In genomic region chr9:36036253-36036779, GRCh38 we compare ENCODE assay signal across 8 cellular contexts. TPM values are rescaled to one million over a fixed set of nuclear protein-coding genes. Genes with fewer than 3 reads are reported as not detected.
A peak's percentile ranks its signal among the peaks of the same experiment; 100 is the strongest.
DNase-seq lines count a peak whose midpoint lies in the region; ATAC-seq, FAIRE-seq and TF ChIP-seq lines count a peak whose summit lies in the region.

No MANE protein-coding gene starts in this region.

- peak overlapping the region; percentile 91 for H3K4me2 ChIP-seq in A549

- no peak for TF ChIP-seq POLR2A in A549 (IDR thresholded peaks at IDR 0.05; ENCODE audit: low read length)

- no peaks in the 10 kb centered on the region for H3K27me3 ChIP-seq in HUES48 (ENCODE audit: control insufficient read depth, insufficient read depth, low read length)
- peaks cover 0 to 4% of the 10 kb centered on the region in 2 donors for H3K27me3 ChIP-seq in mucosa of rectum (ENCODE audit: control insufficient read depth in 2 of 2, insufficient read depth in 2 of 2, low read length in 2 of 2)

- 63% methylated on average over 20 of the region's 20 CpGs for WGBS in A549 (ENCODE audit: missing lambda C conversion rate)

- ATAC-seq in A549 (peak in 1 of 2 experiments; percentile 68; a peak in 3 of 6 replicates), GM18909 (IDR thresholded peaks at IDR 0.05; ENCODE audit: poor library complexity, unreplicated experiment) (no peak), GM21515 (IDR thresholded peaks at IDR 0.05; ENCODE audit: unreplicated experiment) (no peak)

- H3K36me3 ChIP-seq in HUES48 (ENCODE audit: control insufficient read depth, insufficient read depth, low read length) (no peaks in the 10 kb centered on the region), mucosa of rectum (ENCODE audit: control insufficient read depth in 2 of 2, insufficient read depth in 2 of 2, low read length in 2 of 2) (no peaks in the 10 kb centered on the region)

- H3K4me3 ChIP-seq in A549 = peak overlapping the region; percentile 79
- H3K4me3 ChIP-seq in HUES48 (ENCODE audit: low read depth, low read length) = peak overlapping the region; percentile 82
- H3K4me3 ChIP-seq in mucosa of rectum (ENCODE audit: low read length in 2 of 2) = peak overlapping the region; percentile 72

- H3K4me1 ChIP-seq in A549 (peaks cover 26% of the 10 kb centered on the region), HUES48 (ENCODE audit: control insufficient read depth, insufficient read depth, low read length) (peaks cover 4% of the 10 kb centered on the region; the same call in 1 of the 2 replicates), mucosa of rectum (ENCODE audit: control insufficient read depth in 2 of 2, insufficient read depth in 2 of 2, low read length in 2 of 2) (peaks cover 2 to 6% of the 10 kb centered on the region in 2 donors)

- no peak for TF ChIP-seq RAD21 in A549 (conservative IDR thresholded peaks at IDR 0.05 in 1 of 2, IDR thresholded peaks at IDR 0.05 in 1 of 2)

- no peak for TF ChIP-seq EP300 in A549 (IDR thresholded peaks at IDR 0.05)

- POLR2A ChIA-PET in A549 (lab: Yijun Ruan, JAX) = interaction anchor here (1.2 to 1.5 kb wide), 2 partner anchors 13 to 154 kb away, joined by 3 to 5 read pairs; partner anchors contain the start of gene CLTA

- CTCF ChIA-PET in A549 (lab: Yijun Ruan, JAX) = interaction anchor here (0.7 to 2.5 kb wide), 6 partner anchors 13 to 1076 kb away, joined by 3 to 11 read pairs (median 6); no protein-coding TSS in a partner anchor

- no peaks in the 10 kb centered on the region for H3K9me3 ChIP-seq in A549
- no peaks in the 10 kb centered on the region for H3K9me3 ChIP-seq in HUES48 (ENCODE audit: control insufficient read depth, insufficient read depth, low read length)
- H3K9me3 ChIP-seq in mucosa of rectum (ENCODE audit: control insufficient read depth in 2 of 2, low read length in 2 of 2) = no peaks in the 10 kb centered on the region

- no peak for DNase-seq in A549 (ENCODE audit: low read depth in 1 of 2, low spot score in 1 of 2)
- no peak for DNase-seq in caudate nucleus (lab: John Stamatoyannopoulos, UW)
- DNase-seq in medulla oblongata (ENCODE audit: extremely low spot score) = no peak
- DNase-seq in central memory CD4-positive, alpha-beta T cell = no peak

- H3K27ac ChIP-seq in A549 (peak overlapping the region in 1 of 2 experiments; percentile 93; a peak in 3 of 6 replicates), HUES48 (ENCODE audit: low read depth, low read length) (peak overlapping the region; percentile 83), caudate nucleus (ENCODE audit: low read depth, low read length) (peak overlapping the region; percentile 4), mucosa of rectum (ENCODE audit: low read depth in 2 of 2, low read length in 2 of 2) (no peak overlapping the region)

- TF ChIP-seq CTCF in A549 (IDR thresholded peaks at IDR 0.05) = no peak

- H3K9ac ChIP-seq in HUES48 (ENCODE audit: low read depth, low read length) (peak overlapping the region; percentile 41), mucosa of rectum (ENCODE audit: low read depth in 1 of 2, low read length in 2 of 2) (peak overlapping the region in 1 of 2 donors; percentile 67)

- no peak for FAIRE-seq in A549 (lab: Jason Lieb, UNC)

TF ChIP-seq in A549, 52 proteins besides CTCF, POLR2A, EP300 and RAD21:
- TF ChIP-seq SMC3 (IDR thresholded peaks at IDR 0.05) = no peak

RNA-seq across cellular contexts. Expression of gene RECK, which starts 0.4 kb away (rescaled TPM):
- polyA plus RNA-seq in A549 (2011; rRNA removed) (8.3 and 8.7 TPM in 2 replicates), A549 (2017; fragmentation: RNase III; extraction: RNeasy Plus Mini Kit Qiagen cat#74134 plus additional on column Dnase treatment) (5.0 to 5.7 TPM (median 5.1 TPM) in 3 replicates)
- polyA plus RNA-seq in A549 (2012; cell fraction: cytosol; rRNA removed) = 3.6 and 4.2 TPM in 2 replicates
- polyA plus RNA-seq in A549 (2012; cell fraction: nucleus; rRNA removed) = 2.9 and 3.4 TPM in 2 replicates
- 3.7 and 3.9 TPM in 2 replicates for polyA minus RNA-seq in A549 (2011; rRNA and poly(A)+ RNA removed)

Comparison
In these comparisons a context has a peak if more than half of its experiments do, and no peak if none do; other contexts are left out.
1. H3K27ac ChIP-seq: peak in HUES48 (single experiment) and caudate nucleus (single experiment); none in mucosa of rectum (0 of 2).
2. Peak in every context shown above with its lines, with median percentiles within 50 percentile points of each other: H3K4me3 ChIP-seq.